1 cellular context compared by ENCODE assay signal in genomic region chr20:49687595-49688567, GRCh38.
TF ChIP-seq lines count a peak whose summit lies in the region.

No MANE protein-coding gene starts in this region.

TF ChIP-seq in H1, 55 proteins besides CTCF, POLR2A, EP300 and RAD21:
- TF ChIP-seq KDM5A (IDR thresholded peaks at IDR 0.05; ENCODE audit: low read length) (no peak), ZNF274 (IDR thresholded peaks at IDR 0.05; ENCODE audit: borderline replicate concordance, extremely low read depth, low read length) (no peak), SRF (IDR thresholded peaks at IDR 0.05; ENCODE audit: low read depth, low read length) (no peak), MAFK (IDR thresholded peaks at IDR 0.05; ENCODE audit: low read depth, low read length) (no peak), ATF2 (IDR thresholded peaks at IDR 0.05; ENCODE audit: low read length) (no peak), BCL11A (IDR thresholded peaks at IDR 0.05; ENCODE audit: low read depth in 2 of 2, low read length in 2 of 2) (no peak), JUN (IDR thresholded peaks at IDR 0.05; ENCODE audit: low read depth, low read length) (no peak)
TF ChIP-seq in H1: peak in this region for 0.
